Comparison of ENCODE assay signal across 8 cellular contexts in genomic region chr17:4714342-4715070, GRCh38. TPM values are rescaled to one million over a fixed set of nuclear protein-coding genes. Genes with fewer than 3 reads are reported as not detected.
DNase-seq lines count a peak whose midpoint lies in the region; ATAC-seq lines count a peak whose summit lies in the region.
"Not testable (repeated sequence)": the region's sequence is repeated elsewhere in the genome, so short reads cannot be mapped to it uniquely, and the experiment has no call there.
"Had no signal": no experiment of that assay in that cellular context is flagged by ENCODE, and none has a peak within 500 bp of the region (broad histone marks: within the 10 kb centered on the region; RNA-seq: fewer than 3 reads in every experiment).

No MANE protein-coding gene starts in this region.

- H3K4me3 Mint-ChIP-seq in IgD-negative memory B cell: peak overlapping the region in 3 of 4 donors; percentile 60 to 78 (median 74)
- peak overlapping the region; percentile 81 for H3K4me3 Mint-ChIP-seq in activated CD4-positive, alpha-beta T cell treated with anti-CD3 and anti-CD28 coated beads, Interleukin-2, amount 10 ng/mL, durations not matched to agents 24 days and 14 days
- peak overlapping the region; percentile 80 for H3K4me3 Mint-ChIP-seq in activated naive CD4-positive, alpha-beta T cell treated with anti-CD3 and anti-CD28 coated beads, Interleukin-2, amount 50 U/mL, for 24 hours

- ATAC-seq in left cardiac atrium: not testable (repeated sequence)

- not testable (repeated sequence) for H3K36me3 Mint-ChIP-seq in IgD-negative memory B cell; activated naive CD4-positive, alpha-beta T cell treated with anti-CD3 and anti-CD28 coated beads, Interleukin-2, amount 50 U/mL, for 24 hours
- H3K36me3 Mint-ChIP-seq in activated CD4-positive, alpha-beta T cell treated with anti-CD3 and anti-CD28 coated beads, Interleukin-2, amount 10 ng/mL, durations not matched to agents 24 days and 14 days (ENCODE audit: low read depth): peaks cover 44% of the 10 kb centered on the region

- not testable (repeated sequence) for DNase-seq in activated CD4-positive, alpha-beta T cell treated with anti-CD3 and anti-CD28 coated beads, Interleukin-2, amount 10 ng/mL, durations not matched to agents 24 days and 14 days
- DNase-seq in left cardiac atrium: peak; percentile 15

- H3K27ac ChIP-seq in skin epidermis: peak overlapping the region in 15 of 21 experiments; percentile 40 to 90 (median 68)

- peaks cover 19 to 31% (median 23%) of the 10 kb centered on the region in 3 donors for H3K4me1 Mint-ChIP-seq in IgD-negative memory B cell
- H3K4me1 Mint-ChIP-seq in activated CD4-positive, alpha-beta T cell treated with anti-CD3 and anti-CD28 coated beads, Interleukin-2, amount 10 ng/mL, durations not matched to agents 24 days and 14 days: peaks cover 46% of the 10 kb centered on the region
- peaks cover 47% of the 10 kb centered on the region for H3K4me1 Mint-ChIP-seq in activated naive CD4-positive, alpha-beta T cell treated with anti-CD3 and anti-CD28 coated beads, Interleukin-2, amount 50 U/mL, for 24 hours

- not testable (repeated sequence) for H3K27me3 Mint-ChIP-seq in IgD-negative memory B cell; activated CD4-positive, alpha-beta T cell treated with anti-CD3 and anti-CD28 coated beads, Interleukin-2, amount 10 ng/mL, durations not matched to agents 24 days and 14 days; activated naive CD4-positive, alpha-beta T cell treated with anti-CD3 and anti-CD28 coated beads, Interleukin-2, amount 50 U/mL, for 24 hours

- H3K9me3 Mint-ChIP-seq in IgD-negative memory B cell; activated CD4-positive, alpha-beta T cell treated with anti-CD3 and anti-CD28 coated beads, Interleukin-2, amount 10 ng/mL, durations not matched to agents 24 days and 14 days; activated naive CD4-positive, alpha-beta T cell treated with anti-CD3 and anti-CD28 coated beads, Interleukin-2, amount 50 U/mL, for 24 hours: not testable (repeated sequence)

- peak overlapping the region; percentile 85 to 92 (median 91) for H3K27ac Mint-ChIP-seq in IgD-negative memory B cell
- peak overlapping the region; percentile 90 for H3K27ac Mint-ChIP-seq in activated CD4-positive, alpha-beta T cell treated with anti-CD3 and anti-CD28 coated beads, Interleukin-2, amount 10 ng/mL, durations not matched to agents 24 days and 14 days
- H3K27ac Mint-ChIP-seq in activated naive CD4-positive, alpha-beta T cell treated with anti-CD3 and anti-CD28 coated beads, Interleukin-2, amount 50 U/mL, for 24 hours: peak overlapping the region; percentile 93

- intact Hi-C loops in activated CD4-positive, alpha-beta T cell treated with anti-CD3 and anti-CD28 coated beads, Interleukin-2, amount 10 ng/mL, durations not matched to agents 24 days and 14 days (cut with micrococcal nuclease): loop anchor here (1.0 kb wide), 1 partner anchor 14 kb away; no protein-coding TSS in a partner anchor
- intact Hi-C loops in left cardiac atrium (cut with DNase I): loop anchor here in 1 of 2 donors (5.0 kb wide), 1 partner anchor 188 kb away; the partner anchor contains the start of gene CHRNE

- H3K4me3 ChIP-seq in skin epidermis: not testable (repeated sequence)

RNA-seq across cellular contexts. Expression of gene ARRB2, which starts 4.1 kb away (rescaled TPM):
- polyA plus RNA-seq in IgD-negative memory B cell: 21.5 TPM
- 189 and 193 TPM in 2 replicates for total RNA-seq in activated CD4-positive, alpha-beta T cell treated with anti-CD3 and anti-CD28 coated beads, Interleukin-2, amount 10 ng/mL, durations not matched to agents 24 days and 14 days
- total RNA-seq in left cardiac atrium: 10 to 100 TPM; 30.7 to 43.5 TPM

RNA-seq across cellular contexts. Expression of gene PELP1, which starts 10.6 kb away (rescaled TPM):
- 12.7 TPM for polyA plus RNA-seq in IgD-negative memory B cell
- total RNA-seq in activated CD4-positive, alpha-beta T cell treated with anti-CD3 and anti-CD28 coated beads, Interleukin-2, amount 10 ng/mL, durations not matched to agents 24 days and 14 days: 140 and 141 TPM in 2 replicates
- total RNA-seq in left cardiac atrium: 10 to 100 TPM; 36.4 to 38.7 TPM

RNA-seq across cellular contexts. Expression of gene MED11, which starts 16.7 kb away (rescaled TPM):
- 48.1 TPM for polyA plus RNA-seq in IgD-negative memory B cell
- total RNA-seq in activated CD4-positive, alpha-beta T cell treated with anti-CD3 and anti-CD28 coated beads, Interleukin-2, amount 10 ng/mL, durations not matched to agents 24 days and 14 days: 19.1 and 20.4 TPM in 2 replicates
- total RNA-seq in left cardiac atrium: 10 to 100 TPM; 16.9 to 17.6 TPM

RNA-seq across cellular contexts. Expression of gene ZMYND15, which starts 25.1 kb away (rescaled TPM):
- polyA plus RNA-seq in IgD-negative memory B cell: not detected
- not detected in 2 replicates for total RNA-seq in activated CD4-positive, alpha-beta T cell treated with anti-CD3 and anti-CD28 coated beads, Interleukin-2, amount 10 ng/mL, durations not matched to agents 24 days and 14 days
- total RNA-seq in left cardiac atrium: under 1 TPM; 0.21 to 0.39 TPM
- total RNA-seq: H4, neural crest cell, SJSA1 had no signal

RNA-seq across cellular contexts. Expression of gene CXCL16, which starts 25.2 kb away (rescaled TPM):
- polyA plus RNA-seq in IgD-negative memory B cell: 17.7 TPM
- total RNA-seq in activated CD4-positive, alpha-beta T cell treated with anti-CD3 and anti-CD28 coated beads, Interleukin-2, amount 10 ng/mL, durations not matched to agents 24 days and 14 days: 1.8 and 2.5 TPM in 2 replicates
- 1 to 10 TPM; 6.5 to 8.2 TPM for total RNA-seq in left cardiac atrium
- total RNA-seq: neural crest cell, SJSA1 had no signal
